In genomic region chr4:2929469-2929868, GRCh38 we compare ENCODE assay signal across 1 cellular context.
TF ChIP-seq lines count a peak whose summit lies in the region.

No MANE protein-coding gene starts in this region.

TF ChIP-seq in HCT116, 20 proteins besides CTCF, POLR2A, EP300 and RAD21 (continued from another document):
- TF ChIP-seq ZBTB33 (IDR thresholded peaks at IDR 0.05; ENCODE audit: extremely low read depth, insufficient replicate concordance, low read length) (no peak), ZFX (IDR thresholded peaks at IDR 0.05) (no peak), REST (IDR thresholded peaks at IDR 0.05; ENCODE audit: low read depth) (no peak), MAX (IDR thresholded peaks at IDR 0.05) (no peak), EZH2 (IDR thresholded peaks at IDR 0.05) (no peak), SRF (IDR thresholded peaks at IDR 0.05; ENCODE audit: low read depth) (no peak), FOSL1 (IDR thresholded peaks at IDR 0.05; ENCODE audit: low read depth) (no peak), SIN3A (IDR thresholded peaks at IDR 0.05; ENCODE audit: low read depth) (no peak), CEBPB (IDR thresholded peaks at IDR 0.05; ENCODE audit: low read depth) (no peak), JUND (IDR thresholded peaks at IDR 0.05) (no peak)
TF ChIP-seq in HCT116: peak in this region for 0.
